2 cellular contexts compared by ENCODE assay signal in the genomic region with DNA sequence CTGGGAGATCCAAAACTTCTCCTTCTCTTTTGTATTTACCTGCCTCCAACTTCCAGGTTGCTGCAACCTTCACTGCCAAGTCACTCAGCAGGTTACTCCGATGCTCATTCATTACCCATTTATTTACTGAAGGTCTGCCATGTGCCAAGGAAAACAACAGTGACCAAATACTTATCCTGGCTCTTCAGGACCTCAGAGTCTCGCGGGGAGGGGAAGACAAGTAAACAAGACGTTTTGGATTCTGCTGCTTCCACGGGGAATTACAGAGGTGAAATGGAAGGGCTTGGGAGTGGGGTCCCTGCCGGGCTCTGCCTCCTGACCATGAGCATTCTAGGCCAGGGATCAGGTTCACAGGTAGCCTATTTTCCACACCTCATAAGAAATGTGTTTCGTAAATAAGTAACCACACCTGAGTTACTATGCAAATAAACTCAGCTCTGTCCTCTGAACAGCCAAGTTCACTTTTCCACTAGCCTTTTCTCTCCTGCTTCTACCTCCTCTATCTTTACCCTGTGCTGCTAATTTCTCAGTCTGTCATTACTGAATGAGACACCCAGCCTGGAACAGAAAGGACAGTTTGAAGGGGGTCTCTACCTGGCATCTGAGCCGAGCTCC.
TF ChIP-seq lines count a peak whose summit lies in the region.

No MANE protein-coding gene starts in this region.

TF ChIP-seq in SK-N-SH, 30 proteins besides CTCF, POLR2A, EP300 and RAD21:
- TF ChIP-seq, protein P1, sequence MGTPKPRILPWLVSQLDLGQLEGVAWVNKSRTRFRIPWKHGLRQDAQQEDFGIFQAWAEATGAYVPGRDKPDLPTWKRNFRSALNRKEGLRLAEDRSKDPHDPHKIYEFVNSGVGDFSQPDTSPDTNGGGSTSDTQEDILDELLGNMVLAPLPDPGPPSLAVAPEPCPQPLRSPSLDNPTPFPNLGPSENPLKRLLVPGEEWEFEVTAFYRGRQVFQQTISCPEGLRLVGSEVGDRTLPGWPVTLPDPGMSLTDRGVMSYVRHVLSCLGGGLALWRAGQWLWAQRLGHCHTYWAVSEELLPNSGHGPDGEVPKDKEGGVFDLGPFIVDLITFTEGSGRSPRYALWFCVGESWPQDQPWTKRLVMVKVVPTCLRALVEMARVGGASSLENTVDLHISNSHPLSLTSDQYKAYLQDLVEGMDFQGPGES (IDR thresholded peaks at IDR 0.05; ENCODE audit: low read depth, low read length), result no peak
- TF ChIP-seq FOXM1 (IDR thresholded peaks at IDR 0.05; ENCODE audit: low read depth) (no peak), EZH2phosphoT487 (IDR thresholded peaks at IDR 0.05; ENCODE audit: borderline replicate concordance, low read depth) (no peak), SMC3 (IDR thresholded peaks at IDR 0.05; ENCODE audit: low read depth, low read length) (no peak), NRF1 (IDR thresholded peaks at IDR 0.05; ENCODE audit: low read depth, low read length) (no peak), YY1 (IDR thresholded peaks at IDR 0.05; ENCODE audit: low read depth) (no peak), MEF2A (IDR thresholded peaks at IDR 0.05; ENCODE audit: borderline replicate concordance, low read depth) (no peak), RXRA (IDR thresholded peaks at IDR 0.05; ENCODE audit: borderline replicate concordance, low read depth) (no peak), RCOR1 (IDR thresholded peaks at IDR 0.05; ENCODE audit: low read length) (no peak), TAF1 (IDR thresholded peaks at IDR 0.05; ENCODE audit: borderline replicate concordance, low read depth, low read length) (no peak)
- TF ChIP-seq, protein P2, sequence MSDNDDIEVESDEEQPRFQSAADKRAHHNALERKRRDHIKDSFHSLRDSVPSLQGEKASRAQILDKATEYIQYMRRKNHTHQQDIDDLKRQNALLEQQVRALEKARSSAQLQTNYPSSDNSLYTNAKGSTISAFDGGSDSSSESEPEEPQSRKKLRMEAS (IDR thresholded peaks at IDR 0.05; ENCODE audit: low read depth), result no peak

TF ChIP-seq in SK-N-SH treated with all-trans-retinoic acid at 6 μM for 48 hours, 23 proteins besides CTCF, POLR2A, EP300 and RAD21:
- TF ChIP-seq, protein P3, sequence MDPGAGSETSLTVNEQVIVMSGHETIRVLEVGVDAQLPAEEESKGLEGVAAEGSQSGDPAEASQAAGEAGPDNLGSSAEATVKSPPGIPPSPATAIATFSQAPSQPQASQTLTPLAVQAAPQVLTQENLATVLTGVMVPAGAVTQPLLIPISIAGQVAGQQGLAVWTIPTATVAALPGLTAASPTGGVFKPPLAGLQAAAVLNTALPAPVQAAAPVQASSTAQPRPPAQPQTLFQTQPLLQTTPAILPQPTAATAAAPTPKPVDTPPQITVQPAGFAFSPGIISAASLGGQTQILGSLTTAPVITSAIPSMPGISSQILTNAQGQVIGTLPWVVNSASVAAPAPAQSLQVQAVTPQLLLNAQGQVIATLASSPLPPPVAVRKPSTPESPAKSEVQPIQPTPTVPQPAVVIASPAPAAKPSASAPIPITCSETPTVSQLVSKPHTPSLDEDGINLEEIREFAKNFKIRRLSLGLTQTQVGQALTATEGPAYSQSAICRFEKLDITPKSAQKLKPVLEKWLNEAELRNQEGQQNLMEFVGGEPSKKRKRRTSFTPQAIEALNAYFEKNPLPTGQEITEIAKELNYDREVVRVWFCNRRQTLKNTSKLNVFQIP (CRISPR knock-in tag; IDR thresholded peaks at IDR 0.05; ENCODE audit: borderline replicate concordance, low read depth), result no peak
- TF ChIP-seq BACH2 (CRISPR knock-in tag; IDR thresholded peaks at IDR 0.05; ENCODE audit: borderline replicate concordance), result no peak
- no peak for TF ChIP-seq ZNF70 (CRISPR knock-in tag; IDR thresholded peaks at IDR 0.05)
- TF ChIP-seq SNAI2 (CRISPR knock-in tag; IDR thresholded peaks at IDR 0.05), result no peak
- TF ChIP-seq ZFP3 (CRISPR knock-in tag; IDR thresholded peaks at IDR 0.05), result no peak
- TF ChIP-seq RARB (CRISPR knock-in tag; IDR thresholded peaks at IDR 0.05), result no peak
- no peak for TF ChIP-seq ARNTL (CRISPR knock-in tag; IDR thresholded peaks at IDR 0.05; ENCODE audit: borderline replicate concordance, low read depth)
- no peak for TF ChIP-seq ZNF8 (CRISPR knock-in tag; IDR thresholded peaks at IDR 0.05)
- TF ChIP-seq TCF4 (CRISPR knock-in tag; IDR thresholded peaks at IDR 0.05; ENCODE audit: borderline replicate concordance), result no peak
- TF ChIP-seq, protein P4, sequence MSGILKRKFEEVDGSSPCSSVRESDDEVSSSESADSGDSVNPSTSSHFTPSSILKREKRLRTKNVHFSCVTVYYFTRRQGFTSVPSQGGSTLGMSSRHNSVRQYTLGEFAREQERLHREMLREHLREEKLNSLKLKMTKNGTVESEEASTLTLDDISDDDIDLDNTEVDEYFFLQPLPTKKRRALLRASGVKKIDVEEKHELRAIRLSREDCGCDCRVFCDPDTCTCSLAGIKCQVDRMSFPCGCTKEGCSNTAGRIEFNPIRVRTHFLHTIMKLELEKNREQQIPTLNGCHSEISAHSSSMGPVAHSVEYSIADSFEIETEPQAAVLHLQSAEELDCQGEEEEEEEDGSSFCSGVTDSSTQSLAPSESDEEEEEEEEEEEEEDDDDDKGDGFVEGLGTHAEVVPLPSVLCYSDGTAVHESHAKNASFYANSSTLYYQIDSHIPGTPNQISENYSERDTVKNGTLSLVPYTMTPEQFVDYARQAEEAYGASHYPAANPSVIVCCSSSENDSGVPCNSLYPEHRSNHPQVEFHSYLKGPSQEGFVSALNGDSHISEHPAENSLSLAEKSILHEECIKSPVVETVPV (CRISPR knock-in tag; IDR thresholded peaks at IDR 0.05), result no peak
- TF ChIP-seq ZC3H10 (CRISPR knock-in tag; IDR thresholded peaks at IDR 0.05), result no peak
- no peak for TF ChIP-seq CSDC2 (CRISPR knock-in tag; IDR thresholded peaks at IDR 0.05)
- no peak for TF ChIP-seq GLIS3 (CRISPR knock-in tag; IDR thresholded peaks at IDR 0.05)
- TF ChIP-seq ZNF565 (CRISPR knock-in tag; conservative IDR thresholded peaks at IDR 0.05; ENCODE audit: low read depth), result no peak
- TF ChIP-seq, protein P5, sequence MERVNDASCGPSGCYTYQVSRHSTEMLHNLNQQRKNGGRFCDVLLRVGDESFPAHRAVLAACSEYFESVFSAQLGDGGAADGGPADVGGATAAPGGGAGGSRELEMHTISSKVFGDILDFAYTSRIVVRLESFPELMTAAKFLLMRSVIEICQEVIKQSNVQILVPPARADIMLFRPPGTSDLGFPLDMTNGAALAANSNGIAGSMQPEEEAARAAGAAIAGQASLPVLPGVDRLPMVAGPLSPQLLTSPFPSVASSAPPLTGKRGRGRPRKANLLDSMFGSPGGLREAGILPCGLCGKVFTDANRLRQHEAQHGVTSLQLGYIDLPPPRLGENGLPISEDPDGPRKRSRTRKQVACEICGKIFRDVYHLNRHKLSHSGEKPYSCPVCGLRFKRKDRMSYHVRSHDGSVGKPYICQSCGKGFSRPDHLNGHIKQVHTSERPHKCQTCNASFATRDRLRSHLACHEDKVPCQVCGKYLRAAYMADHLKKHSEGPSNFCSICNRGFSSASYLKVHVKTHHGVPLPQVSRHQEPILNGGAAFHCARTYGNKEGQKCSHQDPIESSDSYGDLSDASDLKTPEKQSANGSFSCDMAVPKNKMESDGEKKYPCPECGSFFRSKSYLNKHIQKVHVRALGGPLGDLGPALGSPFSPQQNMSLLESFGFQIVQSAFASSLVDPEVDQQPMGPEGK (CRISPR knock-in tag; IDR thresholded peaks at IDR 0.05; ENCODE audit: borderline replicate concordance), result no peak
- no peak for TF ChIP-seq ISL1 (CRISPR knock-in tag; IDR thresholded peaks at IDR 0.05)
